ENCODE assay signal across 8 cellular contexts in genomic region chr1:85047472-85048295, GRCh38. TPM values are rescaled to one million over a fixed set of nuclear protein-coding genes. Genes with fewer than 3 reads are reported as not detected.
DNase-seq lines count a peak whose midpoint lies in the region; ATAC-seq and TF ChIP-seq lines count a peak whose summit lies in the region.

No MANE protein-coding gene starts in this region.

- H3K4me1 Mint-ChIP-seq in activated B cell treated with CpG ODN at 0.5 μM for 24 hours = peaks cover 8% of the 10 kb centered on the region
- H3K4me1 Mint-ChIP-seq in HFFc6 (ENCODE audit: low read depth) = no peaks in the 10 kb centered on the region

- H3K4me3 ChIP-seq in retinal pigment epithelial cell (ENCODE audit: low read length) = peak overlapping the region; percentile 58

- no peaks in the 10 kb centered on the region for H3K36me3 Mint-ChIP-seq in activated B cell treated with CpG ODN at 0.5 μM for 24 hours (ENCODE audit: low read depth)
- no peaks in the 10 kb centered on the region for H3K36me3 Mint-ChIP-seq in HFFc6 (ENCODE audit: low read depth)

- ATAC-seq in GM19324 (IDR thresholded peaks at IDR 0.05; ENCODE audit: low FRiP score, unreplicated experiment) (peak; percentile 58), HG03175 (IDR thresholded peaks at IDR 0.05; ENCODE audit: unreplicated experiment) (peak; percentile 48), activated B cell treated with CpG ODN at 0.5 μM for 24 hours (ENCODE audit: low read depth) (peak; percentile 59), left cardiac atrium (peak; percentile 85 to 89)

- no peak overlapping the region for H3K27ac Mint-ChIP-seq in activated B cell treated with CpG ODN at 0.5 μM for 24 hours
- H3K27ac Mint-ChIP-seq in HFFc6 = no peak overlapping the region

- no peak for TF ChIP-seq CTCF in activated B cell treated with CpG ODN at 0.5 μM for 24 hours (IDR thresholded peaks at IDR 0.05)
- no peak for TF ChIP-seq CTCF in retinal pigment epithelial cell (conservative IDR thresholded peaks at IDR 0.05; ENCODE audit: low read depth, low read length)
- TF ChIP-seq CTCF in HFFc6 (IDR thresholded peaks at IDR 0.05) = no peak

- peaks cover 46% of the 10 kb centered on the region for H3K27me3 Mint-ChIP-seq in activated B cell treated with CpG ODN at 0.5 μM for 24 hours
- peaks cover 34% of the 10 kb centered on the region for H3K27me3 Mint-ChIP-seq in HFFc6 (ENCODE audit: insufficient read depth)

- CTCF ChIA-PET in activated B cell treated with CpG ODN at 0.5 μM for 24 hours (lab: Charles Lee) = no interaction called here

- intact Hi-C loops in activated B cell treated with CpG ODN at 0.5 μM for 24 hours (cut with micrococcal nuclease) = loop anchor here (1.0 to 5.0 kb wide), 4 partner anchors 11 to 155 kb away; partner anchors contain the start of gene SYDE2
- intact Hi-C loops in left cardiac atrium (cut with DNase I) = no loop called here

- POLR2A ChIA-PET in activated B cell treated with CpG ODN at 0.5 μM for 24 hours (lab: Charles Lee) = no interaction called here

- peak; percentile 74 for DNase-seq in D341Med (ENCODE audit: low spot score)
- DNase-seq in activated B cell treated with CpG ODN at 0.5 μM for 24 hours = peak; percentile 21
- peak; percentile 29 for DNase-seq in left cardiac atrium
- no peak for DNase-seq in retinal pigment epithelial cell (ENCODE audit: low read depth)
- no peak for DNase-seq in HFFc6
- DNase-seq in C1 segment of cervical spinal cord (lab: John Stamatoyannopoulos, UW) = no peak

- H3K9me3 Mint-ChIP-seq in activated B cell treated with CpG ODN at 0.5 μM for 24 hours (no peaks in the 10 kb centered on the region), HFFc6 (no peaks in the 10 kb centered on the region)

- H3K4me3 Mint-ChIP-seq in activated B cell treated with CpG ODN at 0.5 μM for 24 hours = peak overlapping the region; percentile 42
- H3K4me3 Mint-ChIP-seq in HFFc6 = no peak overlapping the region

RNA-seq across cellular contexts. Expression of gene MCOLN3, which starts 0.6 kb away (rescaled TPM):
- 0.16 TPM in 1 of 2 replicates, not detected in the other for total RNA-seq in activated B cell treated with CpG ODN at 0.5 μM for 24 hours
- 10 to 100 TPM in 1 of 2 donors, 1 to 10 TPM in 1; 7.6 to 11.6 TPM for total RNA-seq in left cardiac atrium
- total RNA-seq in HFFc6 (2021; fragmentation: NEBNext Ultra II Directional; extraction: Animal tissue kit (Norgen Biotek cat#: 25700)) = under 1 TPM; 0.09 to 0.51 (median 0.28) TPM

RNA-seq across cellular contexts. Expression of gene MCOLN2, which starts 50.8 kb away (rescaled TPM):
- total RNA-seq in activated B cell treated with CpG ODN at 0.5 μM for 24 hours (60.1 and 80.2 TPM in 2 replicates), left cardiac atrium (1 to 10 TPM in 1 of 2 donors, under 1 TPM in 1; 0.62 to 1.0 TPM)
- total RNA-seq in HFFc6 (2021; fragmentation: NEBNext Ultra II Directional; extraction: Animal tissue kit (Norgen Biotek cat#: 25700)) = 1 to 10 TPM; 1.3 to 4.1 (median 2.5) TPM

Comparison
In these comparisons a context has a peak if more than half of its experiments do, and no peak if none do; other contexts are left out.
1. DNase-seq: peak in D341Med (single experiment), activated B cell treated with CpG ODN at 0.5 μM for 24 hours (single experiment) and left cardiac atrium (single experiment); none in retinal pigment epithelial cell (single experiment), HFFc6 (single experiment) and C1 segment of cervical spinal cord (0 of 14).
2. RNA of gene MCOLN2, which starts 50.8 kb away (total RNA-seq): 60.1 to 80.2 TPM in activated B cell treated with CpG ODN at 0.5 μM for 24 hours; 1.3 to 4.1 TPM in HFFc6 and 0.62 to 1.0 TPM in left cardiac atrium; every median in the first group is over 10 times any median in the second.
3. Peak in every context shown above with its lines, with median percentiles within 50 percentile points of each other: ATAC-seq.